22 cellular contexts compared by ENCODE assay signal in the genomic region with DNA sequence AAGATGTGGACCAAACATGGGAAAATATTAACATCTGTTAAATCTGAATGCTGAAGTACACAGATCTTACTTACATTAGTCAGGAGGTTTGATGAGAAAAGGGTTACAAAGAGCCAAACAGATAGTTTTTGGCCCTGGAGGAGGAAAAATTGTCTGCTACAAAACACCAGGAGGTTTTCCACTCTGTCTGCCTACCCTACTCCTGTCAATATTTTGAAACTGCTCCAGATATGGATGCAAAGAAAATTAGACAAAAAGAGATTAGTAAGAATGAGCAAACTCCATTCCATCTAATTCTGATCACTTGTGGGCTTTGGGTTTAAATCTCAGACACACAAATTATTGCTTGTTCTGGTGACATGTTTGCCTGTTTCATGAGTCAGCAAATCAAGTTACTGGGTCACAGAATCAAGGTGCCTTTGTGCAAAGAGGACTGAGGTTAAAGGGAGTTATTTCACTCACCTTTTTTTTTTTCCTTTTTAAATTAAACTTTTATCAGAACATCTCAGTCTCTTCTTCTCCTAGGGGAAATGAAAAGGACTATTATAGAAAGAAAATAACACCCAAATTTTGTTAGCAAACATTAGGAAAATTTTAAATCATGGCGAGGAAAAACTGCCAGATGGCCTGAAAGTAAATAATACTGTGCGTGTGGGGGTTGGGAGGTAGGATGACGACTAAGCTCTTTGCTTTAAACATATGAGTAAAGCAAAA.
DNase-seq lines count a peak whose midpoint lies in the region; ATAC-seq and TF ChIP-seq lines count a peak whose summit lies in the region.
"Had no signal": no experiment of that assay in that cellular context is flagged by ENCODE, and none has a peak within 500 bp of the region (broad histone marks: within the 10 kb centered on the region; RNA-seq: fewer than 3 reads in every experiment).

No MANE protein-coding gene starts in this region.

- no peaks in the 10 kb centered on the region for H3K9me3 Mint-ChIP-seq in activated CD4-positive, alpha-beta T cell treated with anti-CD3 and anti-CD28 coated beads, Interleukin-2, amount 10 ng/mL, durations not matched to agents 24 days and 14 days
- H3K9me3 Mint-ChIP-seq in CD14-positive monocyte, result peaks cover 0 to 3% (median 0%) of the 10 kb centered on the region in 7 donors
- H3K9me3 Mint-ChIP-seq: activated CD8-positive, alpha-beta T cell treated with anti-CD3 and anti-CD28 coated beads for 36 hours; activated naive CD8-positive, alpha-beta T cell treated with anti-CD3 and anti-CD28 coated beads for 36 hours had no signal

- H3K9me3 ChIP-seq in gastroesophageal sphincter, result no peaks in the 10 kb centered on the region
- H3K9me3 ChIP-seq in uterus, result no peaks in the 10 kb centered on the region
- H3K9me3 ChIP-seq: BLaER1 treated with 17β-estradiol and CSF1 and Interleukin-3, amounts not matched to agents 10 nM and 100 nM; MG63; psoas muscle had no signal

- H3K4me1 Mint-ChIP-seq in activated CD4-positive, alpha-beta T cell treated with anti-CD3 and anti-CD28 coated beads, Interleukin-2, amount 10 ng/mL, durations not matched to agents 24 days and 14 days, result no peaks in the 10 kb centered on the region
- H3K4me1 Mint-ChIP-seq in CD14-positive monocyte, result peaks cover 12% of the 10 kb centered on the region
- H3K4me1 Mint-ChIP-seq: activated naive CD8-positive, alpha-beta T cell treated with anti-CD3 and anti-CD28 coated beads for 36 hours; memory B cell; naive thymus-derived CD8-positive, alpha-beta T cell had no signal

- no peak for ATAC-seq in gastroesophageal sphincter
- ATAC-seq: activated CD8-positive, alpha-beta T cell treated with anti-CD3 and anti-CD28 coated beads for 36 hours; activated T-cell treated with anti-CD3 and anti-CD28 coated beads, Interleukin-2, amount 50 U/mL, for 72 hours; naive thymus-derived CD8-positive, alpha-beta T cell; psoas muscle had no signal

- peaks cover 28% of the 10 kb centered on the region for H3K27me3 Mint-ChIP-seq in activated CD4-positive, alpha-beta T cell treated with anti-CD3 and anti-CD28 coated beads, Interleukin-2, amount 10 ng/mL, durations not matched to agents 24 days and 14 days
- no peaks in the 10 kb centered on the region for H3K27me3 Mint-ChIP-seq in CD14-positive monocyte (ENCODE audit: low read depth in 3 of 3)

- no peak overlapping the region for H3K27ac Mint-ChIP-seq in activated CD4-positive, alpha-beta T cell treated with anti-CD3 and anti-CD28 coated beads, Interleukin-2, amount 10 ng/mL, durations not matched to agents 24 days and 14 days
- H3K27ac Mint-ChIP-seq in CD14-positive monocyte, result no peak overlapping the region
- H3K27ac Mint-ChIP-seq: activated CD8-positive, alpha-beta T cell treated with anti-CD3 and anti-CD28 coated beads for 36 hours; activated naive CD8-positive, alpha-beta T cell treated with anti-CD3 and anti-CD28 coated beads for 36 hours; activated T-cell treated with anti-CD3 and anti-CD28 coated beads, Interleukin-2, amount 50 U/mL, for 72 hours; memory B cell; naive thymus-derived CD8-positive, alpha-beta T cell had no signal

- no peak overlapping the region for H3K4me3 Mint-ChIP-seq in activated CD4-positive, alpha-beta T cell treated with anti-CD3 and anti-CD28 coated beads, Interleukin-2, amount 10 ng/mL, durations not matched to agents 24 days and 14 days
- no peak overlapping the region for H3K4me3 Mint-ChIP-seq in CD14-positive monocyte
- H3K4me3 Mint-ChIP-seq: activated CD8-positive, alpha-beta T cell treated with anti-CD3 and anti-CD28 coated beads for 36 hours; activated naive CD8-positive, alpha-beta T cell treated with anti-CD3 and anti-CD28 coated beads for 36 hours; activated T-cell treated with anti-CD3 and anti-CD28 coated beads, Interleukin-2, amount 50 U/mL, for 72 hours; memory B cell; naive thymus-derived CD8-positive, alpha-beta T cell had no signal

- TF ChIP-seq CTCF in fibroblast of villous mesenchyme (IDR thresholded peaks at IDR 0.05; ENCODE audit: insufficient read depth, low read depth, low read length), result no peak
- no peak for TF ChIP-seq CTCF in gastroesophageal sphincter (IDR thresholded peaks at IDR 0.05)
- no peak for TF ChIP-seq CTCF in CD14-positive monocyte (IDR thresholded peaks at IDR 0.05)
- TF ChIP-seq CTCF in uterus (IDR thresholded peaks at IDR 0.05), result no peak

- H3K4me3 ChIP-seq in fibroblast of villous mesenchyme (ENCODE audit: low read depth, low read length) (no peak overlapping the region), gastroesophageal sphincter (no peak overlapping the region), uterus (no peak overlapping the region)
- H3K4me3 ChIP-seq: BLaER1 treated with 17β-estradiol and CSF1 and Interleukin-3, amounts not matched to agents 10 nM and 100 nM; MG63; psoas muscle had no signal

- H3K36me3 ChIP-seq in gastroesophageal sphincter (no peaks in the 10 kb centered on the region), uterus (no peaks in the 10 kb centered on the region)
- H3K36me3 ChIP-seq: BLaER1 treated with 17β-estradiol and CSF1 and Interleukin-3, amounts not matched to agents 10 nM and 100 nM; brain microvascular endothelial cell; MG63 had no signal

- H3K36me3 Mint-ChIP-seq in activated CD4-positive, alpha-beta T cell treated with anti-CD3 and anti-CD28 coated beads, Interleukin-2, amount 10 ng/mL, durations not matched to agents 24 days and 14 days (ENCODE audit: low read depth), result no peaks in the 10 kb centered on the region
- no peaks in the 10 kb centered on the region for H3K36me3 Mint-ChIP-seq in CD14-positive monocyte
- H3K36me3 Mint-ChIP-seq: activated naive CD8-positive, alpha-beta T cell treated with anti-CD3 and anti-CD28 coated beads for 36 hours; memory B cell; naive thymus-derived CD8-positive, alpha-beta T cell had no signal

- TF ChIP-seq POLR2A in gastroesophageal sphincter (IDR thresholded peaks at IDR 0.05) (no peak), uterus (IDR thresholded peaks at IDR 0.05) (no peak)

- H3K27ac ChIP-seq in gastroesophageal sphincter (no peak overlapping the region), uterus (no peak overlapping the region)
- H3K27ac ChIP-seq: BLaER1 treated with 17β-estradiol and CSF1 and Interleukin-3, amounts not matched to agents 10 nM and 100 nM; brain microvascular endothelial cell; psoas muscle had no signal

- TF ChIP-seq EP300 in gastroesophageal sphincter (IDR thresholded peaks at IDR 0.05), result no peak

- 46 to 75% methylated on average over 3 of the region's 3 CpGs for WGBS in gastroesophageal sphincter (ENCODE audit: low coverage in 1 of 2), 2 donors

- no peaks in the 10 kb centered on the region for H3K27me3 ChIP-seq in gastroesophageal sphincter
- H3K27me3 ChIP-seq in uterus, result no peaks in the 10 kb centered on the region
- H3K27me3 ChIP-seq: BLaER1 treated with 17β-estradiol and CSF1 and Interleukin-3, amounts not matched to agents 10 nM and 100 nM; brain microvascular endothelial cell; MG63 had no signal

- DNase-seq in NCI-H2227 treated with DMSO at 0.1 percent for 48 hours (lab: John Stamatoyannopoulos, UW) (peak; percentile 41), NCI-H2227 (lab: John Stamatoyannopoulos, UW; ENCODE audit: unreplicated experiment) (no peak), NCI-H774 (lab: John Stamatoyannopoulos, UW) (peak; percentile 12), fibroblast of villous mesenchyme (ENCODE audit: low read depth) (peak; percentile 12), CD14-positive monocyte (ENCODE audit: low spot score) (no peak), uterus (no peak)
- no peak for DNase-seq in activated CD4-positive, alpha-beta T cell treated with anti-CD3 and anti-CD28 coated beads, Interleukin-2, amount 10 ng/mL, durations not matched to agents 24 days and 14 days
- DNase-seq: 8988T; activated CD8-positive, alpha-beta T cell treated with anti-CD3 and anti-CD28 coated beads for 36 hours; activated naive CD8-positive, alpha-beta T cell treated with anti-CD3 and anti-CD28 coated beads for 36 hours; activated T-cell treated with anti-CD3 and anti-CD28 coated beads, Interleukin-2, amount 50 U/mL, for 72 hours; brain microvascular endothelial cell; dermis blood vessel endothelial cell; H7; MG63; naive thymus-derived CD8-positive, alpha-beta T cell; NCI-H2107; psoas muscle; Right ventricle myocardium superior had no signal

- no peaks in the 10 kb centered on the region for H3K4me1 ChIP-seq in gastroesophageal sphincter
- H3K4me1 ChIP-seq in uterus, result no peaks in the 10 kb centered on the region
- H3K4me1 ChIP-seq: psoas muscle had no signal

- intact Hi-C loops in activated CD4-positive, alpha-beta T cell treated with anti-CD3 and anti-CD28 coated beads, Interleukin-2, amount 10 ng/mL, durations not matched to agents 24 days and 14 days (cut with micrococcal nuclease), result no loop called here
- intact Hi-C loops in CD14-positive monocyte (cut with micrococcal nuclease), result no loop called here
- intact Hi-C loops in uterus (cut with DNase I; ENCODE audit: low total_unique reads), result no loop called here

Comparison
In these comparisons a context has a peak if more than half of its experiments do, and no peak if none do; other contexts are left out.
1. DNase-seq: peak in NCI-H2227 treated with DMSO at 0.1 percent for 48 hours (single experiment), NCI-H774 (single experiment) and fibroblast of villous mesenchyme (single experiment); none in NCI-H2227 (single experiment), activated CD4-positive, alpha-beta T cell treated with anti-CD3 and anti-CD28 coated beads, Interleukin-2, amount 10 ng/mL, durations not matched to agents 24 days and 14 days (single experiment), CD14-positive monocyte (single experiment) and uterus (0 of 2).